Comparison of ENCODE assay signal across 3 cellular contexts in the genomic region with DNA sequence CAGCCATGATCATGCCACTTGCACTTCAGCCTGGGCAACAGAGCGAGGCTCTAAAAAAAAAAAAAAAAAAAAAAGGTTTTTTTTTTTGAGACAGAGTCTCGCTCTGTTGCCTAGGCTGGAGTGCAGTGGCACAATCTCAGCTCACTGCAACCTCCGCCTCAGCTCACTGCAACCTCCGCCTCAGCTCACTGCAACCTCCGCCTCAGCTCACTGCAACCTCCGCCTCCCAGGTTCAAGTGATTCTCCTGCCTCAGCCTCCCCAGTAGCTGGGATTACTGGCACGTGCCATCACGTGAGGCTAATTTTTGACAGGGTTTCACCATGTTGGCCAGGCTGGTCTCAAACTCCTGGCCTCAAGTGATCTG. TPM values are rescaled to one million over a fixed set of nuclear protein-coding genes. Genes with fewer than 3 reads are reported as not detected.
"Had no signal": no experiment of that assay in that cellular context is flagged by ENCODE, and none has a peak within 500 bp of the region (broad histone marks: within the 10 kb centered on the region; RNA-seq: fewer than 3 reads in every experiment).

No MANE protein-coding gene starts in this region.

RNA-seq across cellular contexts. Expression of a gene that starts 60.0 kb away (rescaled TPM):
- total RNA-seq: activated T-cell treated with anti-CD3 and anti-CD28 coated beads, Interleukin-2, amount 50 U/mL, for 4 hours; activated T-helper 17 cell treated with anti-CD3 and anti-CD28 coated beads, Interleukin-2, amount 50 U/mL, for 72 hours had no signal
- polyA plus RNA-seq: foreskin keratinocyte had no signal
